In the genomic region with DNA sequence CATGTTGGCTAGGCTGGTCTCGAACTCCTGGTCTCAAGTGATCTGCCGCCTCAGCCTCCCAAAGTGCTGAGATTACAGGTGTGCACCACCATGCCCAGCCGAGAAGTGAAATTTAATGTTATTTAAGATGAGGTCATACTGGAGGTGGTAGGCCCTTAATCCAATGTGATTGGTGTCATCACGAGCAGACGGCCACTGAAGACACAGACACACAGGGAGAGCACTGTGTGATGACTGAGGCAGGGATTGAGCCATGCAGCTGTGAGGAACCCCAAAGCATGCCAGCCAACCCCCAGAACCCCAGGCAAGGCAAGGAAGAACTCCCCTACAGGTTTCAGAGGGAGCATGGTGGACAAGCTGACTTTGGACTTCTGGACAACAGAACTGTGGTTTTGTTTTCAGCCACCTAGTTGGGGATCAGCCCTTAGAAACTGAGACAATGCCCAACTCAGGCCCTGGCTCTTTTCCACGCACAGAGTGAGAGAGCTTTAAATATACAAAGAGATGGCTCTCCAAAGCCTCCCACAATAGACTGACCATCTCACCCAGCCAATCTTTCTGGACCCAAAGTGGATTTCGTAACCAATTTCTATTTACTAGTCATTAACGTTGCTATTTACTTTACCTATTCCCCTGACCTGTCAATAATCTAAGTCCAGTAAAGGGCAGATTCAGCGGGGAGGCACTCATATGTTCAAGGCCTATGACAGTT, we compare ENCODE assay signal across 1 cellular context.
A peak's percentile ranks its signal among the peaks of the same experiment; 100 is the strongest.
TF ChIP-seq lines count a peak whose summit lies in the region.

No MANE protein-coding gene starts in this region.

TF ChIP-seq in HepG2, 621 proteins besides CTCF, POLR2A, EP300 and RAD21 (continued from another document and continues in another):
- TF ChIP-seq GATAD1 (CRISPR knock-in tag; IDR thresholded peaks at IDR 0.05) (peak; percentile 56; the same call in 1 of the 2 replicates), SKIL (CRISPR knock-in tag; IDR thresholded peaks at IDR 0.05; ENCODE audit: borderline replicate concordance) (peak; percentile 96), PHB2 (IDR thresholded peaks at IDR 0.05; ENCODE audit: partially characterized antibody) (no peak), ZKSCAN5 (CRISPR knock-in tag; IDR thresholded peaks at IDR 0.05) (no peak), MXD3 (CRISPR knock-in tag; IDR thresholded peaks at IDR 0.05) (no peak), POGK (CRISPR knock-in tag; conservative IDR thresholded peaks at IDR 0.05) (peak; percentile 61), DNMT1 (CRISPR knock-in tag; IDR thresholded peaks at IDR 0.05) (no peak), ZFP90 (CRISPR knock-in tag; IDR thresholded peaks at IDR 0.05; ENCODE audit: borderline replicate concordance) (peak; percentile 40; the same call in 1 of the 2 replicates), HMG20B (CRISPR knock-in tag; conservative IDR thresholded peaks at IDR 0.05) (peak; percentile 94), ZNF350 (CRISPR knock-in tag; IDR thresholded peaks at IDR 0.05; ENCODE audit: borderline replicate concordance, low read depth) (no peak; the same call in 1 of the 2 replicates), SMYD3 (CRISPR knock-in tag; IDR thresholded peaks at IDR 0.05) (peak; percentile 79; the same call in 1 of the 2 replicates), ZMAT5 (CRISPR knock-in tag; IDR thresholded peaks at IDR 0.05; ENCODE audit: borderline replicate concordance, low read depth) (no peak), ZNF343 (CRISPR knock-in tag; IDR thresholded peaks at IDR 0.05) (peak; percentile 82; the same call in 1 of the 2 replicates), CEBPB (IDR thresholded peaks at IDR 0.05; ENCODE audit: borderline replicate concordance, low read depth, low read length) (peak; percentile 96), ZNF557 (CRISPR knock-in tag; IDR thresholded peaks at IDR 0.05) (no peak), PBX2 (CRISPR knock-in tag; IDR thresholded peaks at IDR 0.05) (peak; percentile 71), POLR2AphosphoS5 (IDR thresholded peaks at IDR 0.05; ENCODE audit: low read depth, low read length) (peak; percentile 39; the same call in 1 of the 2 replicates), HIC2 (CRISPR knock-in tag; IDR thresholded peaks at IDR 0.05; ENCODE audit: low read depth) (peak; percentile 80; the same call in 1 of the 2 replicates), ZNF772 (CRISPR knock-in tag; IDR thresholded peaks at IDR 0.05) (peak; percentile 76; the same call in 1 of the 2 replicates), CENPBD1 (CRISPR knock-in tag; IDR thresholded peaks at IDR 0.05; ENCODE audit: borderline replicate concordance, low read depth) (0 out of 2 replicates have a peak, but pooled peaks have one; percentile 94), SALL1 (CRISPR knock-in tag; IDR thresholded peaks at IDR 0.05) (peak; percentile 78), SRSF1 (optimal IDR thresholded peaks at IDR 0.05; ENCODE audit: low read depth, low read length) (no peak), KLF9 (CRISPR knock-in tag; IDR thresholded peaks at IDR 0.05; ENCODE audit: low read depth) (peak; percentile 95), ARID2 (CRISPR knock-in tag; IDR thresholded peaks at IDR 0.05; ENCODE audit: borderline replicate concordance) (peak; percentile 87; the same call in 1 of the 2 replicates), SOX6 (IDR thresholded peaks at IDR 0.05) (no peak), SOX6 (CRISPR knock-in tag; IDR thresholded peaks at IDR 0.05) (peak; percentile 100)
- TF ChIP-seq, protein P1, sequence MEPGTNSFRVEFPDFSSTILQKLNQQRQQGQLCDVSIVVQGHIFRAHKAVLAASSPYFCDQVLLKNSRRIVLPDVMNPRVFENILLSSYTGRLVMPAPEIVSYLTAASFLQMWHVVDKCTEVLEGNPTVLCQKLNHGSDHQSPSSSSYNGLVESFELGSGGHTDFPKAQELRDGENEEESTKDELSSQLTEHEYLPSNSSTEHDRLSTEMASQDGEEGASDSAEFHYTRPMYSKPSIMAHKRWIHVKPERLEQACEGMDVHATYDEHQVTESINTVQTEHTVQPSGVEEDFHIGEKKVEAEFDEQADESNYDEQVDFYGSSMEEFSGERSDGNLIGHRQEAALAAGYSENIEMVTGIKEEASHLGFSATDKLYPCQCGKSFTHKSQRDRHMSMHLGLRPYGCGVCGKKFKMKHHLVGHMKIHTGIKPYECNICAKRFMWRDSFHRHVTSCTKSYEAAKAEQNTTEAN (CRISPR knock-in tag; conservative IDR thresholded peaks at IDR 0.05), result peak; percentile 76; the same call in 1 of the 2 replicates
- TF ChIP-seq, protein P2, sequence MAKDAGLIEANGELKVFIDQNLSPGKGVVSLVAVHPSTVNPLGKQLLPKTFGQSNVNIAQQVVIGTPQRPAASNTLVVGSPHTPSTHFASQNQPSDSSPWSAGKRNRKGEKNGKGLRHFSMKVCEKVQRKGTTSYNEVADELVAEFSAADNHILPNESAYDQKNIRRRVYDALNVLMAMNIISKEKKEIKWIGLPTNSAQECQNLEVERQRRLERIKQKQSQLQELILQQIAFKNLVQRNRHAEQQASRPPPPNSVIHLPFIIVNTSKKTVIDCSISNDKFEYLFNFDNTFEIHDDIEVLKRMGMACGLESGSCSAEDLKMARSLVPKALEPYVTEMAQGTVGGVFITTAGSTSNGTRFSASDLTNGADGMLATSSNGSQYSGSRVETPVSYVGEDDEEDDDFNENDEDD (CRISPR knock-in tag; IDR thresholded peaks at IDR 0.05; ENCODE audit: borderline replicate concordance), result peak; percentile 63; the same call in 1 of the 2 replicates
- TF ChIP-seq, protein P3, sequence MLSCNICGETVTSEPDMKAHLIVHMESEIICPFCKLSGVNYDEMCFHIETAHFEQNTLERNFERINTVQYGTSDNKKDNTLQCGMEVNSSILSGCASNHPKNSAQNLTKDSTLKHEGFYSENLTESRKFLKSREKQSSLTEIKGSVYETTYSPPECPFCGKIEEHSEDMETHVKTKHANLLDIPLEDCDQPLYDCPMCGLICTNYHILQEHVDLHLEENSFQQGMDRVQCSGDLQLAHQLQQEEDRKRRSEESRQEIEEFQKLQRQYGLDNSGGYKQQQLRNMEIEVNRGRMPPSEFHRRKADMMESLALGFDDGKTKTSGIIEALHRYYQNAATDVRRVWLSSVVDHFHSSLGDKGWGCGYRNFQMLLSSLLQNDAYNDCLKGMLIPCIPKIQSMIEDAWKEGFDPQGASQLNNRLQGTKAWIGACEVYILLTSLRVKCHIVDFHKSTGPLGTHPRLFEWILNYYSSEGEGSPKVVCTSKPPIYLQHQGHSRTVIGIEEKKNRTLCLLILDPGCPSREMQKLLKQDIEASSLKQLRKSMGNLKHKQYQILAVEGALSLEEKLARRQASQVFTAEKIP (CRISPR knock-in tag; IDR thresholded peaks at IDR 0.05; ENCODE audit: borderline replicate concordance), result no peak
- TF ChIP-seq, protein P4, sequence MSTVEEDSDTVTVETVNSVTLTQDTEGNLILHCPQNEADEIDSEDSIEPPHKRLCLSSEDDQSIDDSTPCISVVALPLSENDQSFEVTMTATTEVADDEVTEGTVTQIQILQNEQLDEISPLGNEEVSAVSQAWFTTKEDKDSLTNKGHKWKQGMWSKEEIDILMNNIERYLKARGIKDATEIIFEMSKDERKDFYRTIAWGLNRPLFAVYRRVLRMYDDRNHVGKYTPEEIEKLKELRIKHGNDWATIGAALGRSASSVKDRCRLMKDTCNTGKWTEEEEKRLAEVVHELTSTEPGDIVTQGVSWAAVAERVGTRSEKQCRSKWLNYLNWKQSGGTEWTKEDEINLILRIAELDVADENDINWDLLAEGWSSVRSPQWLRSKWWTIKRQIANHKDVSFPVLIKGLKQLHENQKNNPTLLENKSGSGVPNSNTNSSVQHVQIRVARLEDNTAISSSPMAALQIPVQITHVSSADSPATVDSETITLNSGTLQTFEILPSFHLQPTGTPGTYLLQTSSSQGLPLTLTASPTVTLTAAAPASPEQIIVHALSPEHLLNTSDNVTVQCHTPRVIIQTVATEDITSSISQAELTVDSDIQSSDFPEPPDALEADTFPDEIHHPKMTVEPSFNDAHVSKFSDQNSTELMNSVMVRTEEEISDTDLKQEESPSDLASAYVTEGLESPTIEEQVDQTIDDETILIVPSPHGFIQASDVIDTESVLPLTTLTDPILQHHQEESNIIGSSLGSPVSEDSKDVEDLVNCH (CRISPR knock-in tag; IDR thresholded peaks at IDR 0.05), result no peak
- TF ChIP-seq, protein P5, sequence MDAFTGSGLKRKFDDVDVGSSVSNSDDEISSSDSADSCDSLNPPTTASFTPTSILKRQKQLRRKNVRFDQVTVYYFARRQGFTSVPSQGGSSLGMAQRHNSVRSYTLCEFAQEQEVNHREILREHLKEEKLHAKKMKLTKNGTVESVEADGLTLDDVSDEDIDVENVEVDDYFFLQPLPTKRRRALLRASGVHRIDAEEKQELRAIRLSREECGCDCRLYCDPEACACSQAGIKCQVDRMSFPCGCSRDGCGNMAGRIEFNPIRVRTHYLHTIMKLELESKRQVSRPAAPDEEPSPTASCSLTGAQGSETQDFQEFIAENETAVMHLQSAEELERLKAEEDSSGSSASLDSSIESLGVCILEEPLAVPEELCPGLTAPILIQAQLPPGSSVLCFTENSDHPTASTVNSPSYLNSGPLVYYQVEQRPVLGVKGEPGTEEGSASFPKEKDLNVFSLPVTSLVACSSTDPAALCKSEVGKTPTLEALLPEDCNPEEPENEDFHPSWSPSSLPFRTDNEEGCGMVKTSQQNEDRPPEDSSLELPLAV (CRISPR knock-in tag; conservative IDR thresholded peaks at IDR 0.05; ENCODE audit: low read depth), result no peak
- TF ChIP-seq, protein P6, sequence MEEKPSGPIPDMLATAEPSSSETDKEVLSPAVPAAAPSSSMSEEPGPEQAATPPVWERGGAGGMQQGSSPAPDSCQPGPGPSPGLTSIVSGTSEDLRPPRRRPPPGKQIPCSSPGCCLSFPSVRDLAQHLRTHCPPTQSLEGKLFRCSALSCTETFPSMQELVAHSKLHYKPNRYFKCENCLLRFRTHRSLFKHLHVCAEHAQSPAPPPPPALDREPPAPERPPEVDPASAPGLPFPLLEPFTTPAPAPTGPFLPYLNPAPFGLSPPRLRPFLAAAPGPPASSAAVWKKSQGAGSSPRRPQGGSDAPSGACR (CRISPR knock-in tag; IDR thresholded peaks at IDR 0.05), result peak; percentile 81; the same call in 1 of the 2 replicates
- TF ChIP-seq, protein P7, sequence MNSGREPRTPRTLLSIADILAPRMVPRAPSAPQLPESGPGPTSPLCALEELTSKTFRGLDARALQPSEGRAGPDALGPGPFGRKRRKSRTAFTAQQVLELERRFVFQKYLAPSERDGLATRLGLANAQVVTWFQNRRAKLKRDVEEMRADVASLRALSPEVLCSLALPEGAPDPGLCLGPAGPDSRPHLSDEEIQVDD (CRISPR knock-in tag; IDR thresholded peaks at IDR 0.05; ENCODE audit: borderline replicate concordance), result no peak
